Comparison of ENCODE assay signal across 20 cellular contexts in genomic region chr16:11272921-11273720, GRCh38. TPM values are rescaled to one million over a fixed set of nuclear protein-coding genes. Genes with fewer than 3 reads are reported as not detected.
A peak's percentile ranks its signal among the peaks of the same experiment; 100 is the strongest.
DNase-seq lines count a peak whose midpoint lies in the region; ATAC-seq, FAIRE-seq and TF ChIP-seq lines count a peak whose summit lies in the region.
"Had no signal": no experiment of that assay in that cellular context is flagged by ENCODE, and none has a peak within 500 bp of the region (broad histone marks: within the 10 kb centered on the region; RNA-seq: fewer than 3 reads in every experiment).

TSS of gene PRM3 (minus strand) at chr16:11273629. CDS start at chr16:11273595, 34 bp downstream.

- H3K23ac ChIP-seq in mesenchymal stem cell (ENCODE audit: low read length in 2 of 2): no peak within 1 kb of the TSS
- H3K23ac ChIP-seq in trophoblast cell (ENCODE audit: low read length): no peak within 1 kb of the TSS

- H3K18ac ChIP-seq in mesenchymal stem cell (ENCODE audit: low read depth in 1 of 2, low read length in 2 of 2) (peak within 1 kb of the TSS; percentile 38 to 50), trophoblast cell (ENCODE audit: low read length) (no peak within 1 kb of the TSS)

- CTCF ChIA-PET in K562 (lab: Yijun Ruan, JAX; ENCODE audit: low intra/inter-chr PET ratio): no interaction called here

- H3K9me1 ChIP-seq in K562 (ENCODE audit: control insufficient read depth, insufficient read depth, low read length): no peaks in the 10 kb centered on the region

- TF ChIP-seq RAD21 in K562 (CRISPR knock-in tag; conservative IDR thresholded peaks at IDR 0.05 in 1 of 2, IDR thresholded peaks at IDR 0.05 in 1 of 2): no peak

- no peak within 1 kb of the TSS for H4K12ac ChIP-seq in trophoblast cell (ENCODE audit: low read depth, low read length)

- in situ Hi-C loops in K562 (cut with MboI): no loop called here

- no peak within 1 kb of the TSS for H3K27ac ChIP-seq in K562 (ENCODE audit: extremely low read depth, low read depth, low read length)
- no peak within 1 kb of the TSS for H3K27ac ChIP-seq in mesenchymal stem cell (ENCODE audit: low read length, poor library complexity, severe bottlenecking)
- no peak within 1 kb of the TSS for H3K27ac ChIP-seq in trophoblast cell (ENCODE audit: low read depth, low read length)
- no peak within 1 kb of the TSS for H3K27ac ChIP-seq in upper lobe of right lung
- H3K27ac ChIP-seq: HL-60 had no signal

- peak within 1 kb of the TSS in 1 of 2 experiments; percentile 12; a peak in 1 of 4 replicates for H3K9ac ChIP-seq in K562 (ENCODE audit: insufficient read depth in 1 of 2, low read depth in 2 of 2, low read length in 2 of 2)
- no peak within 1 kb of the TSS for H3K9ac ChIP-seq in mesenchymal stem cell (ENCODE audit: low read length)
- no peak within 1 kb of the TSS for H3K9ac ChIP-seq in trophoblast cell (ENCODE audit: low read length)

- H4K91ac ChIP-seq in mesenchymal stem cell (ENCODE audit: low read length) (peak within 1 kb of the TSS; percentile 61), trophoblast cell (ENCODE audit: low read depth, low read length) (peak within 1 kb of the TSS; percentile 20)

- no peaks in the 10 kb centered on the region for H3K79me1 ChIP-seq in mesenchymal stem cell (replicated peaks; ENCODE audit: low read length, poor library complexity, severe bottlenecking)
- H3K79me1 ChIP-seq in trophoblast cell (ENCODE audit: low read length): no peaks in the 10 kb centered on the region

- POLR2A ChIA-PET in K562 (lab: Yijun Ruan, JAX): interaction anchor here (0.5 to 1.8 kb wide), 5 partner anchors 11 to 1565 kb away, joined by 3 to 8 read pairs (median 4); partner anchors contain the start of gene SOCS1

- peaks cover 23 to 37% of the 10 kb centered on the region in 2 experiments; a peak in 4 of 5 replicates for H3K27me3 ChIP-seq in K562 (ENCODE audit: control insufficient read depth in 2 of 2, insufficient read depth in 2 of 2, low read length in 2 of 2)
- peaks cover 5 to 32% of the 10 kb centered on the region in 2 experiments for H3K27me3 ChIP-seq in mesenchymal stem cell (ENCODE audit: control insufficient read depth in 1 of 2, insufficient read depth in 1 of 2, low read length in 2 of 2)
- no peaks in the 10 kb centered on the region for H3K27me3 ChIP-seq in trophoblast cell (ENCODE audit: insufficient read depth, low read length)
- H3K27me3 ChIP-seq in upper lobe of right lung: no peaks in the 10 kb centered on the region
- H3K27me3 ChIP-seq: BE2C, MG63 had no signal

- 0 out of 2 replicates have a peak, but pooled peaks cover 2% of the 10 kb centered on the region for H4K20me1 ChIP-seq in K562 (replicated peaks; ENCODE audit: control insufficient read depth, insufficient read depth, low read length)

- no peak for TF ChIP-seq CTCF in K562 (IDR thresholded peaks at IDR 0.05 in 2 of 3, conservative IDR thresholded peaks at IDR 0.05 in 1 of 3; ENCODE audit: insufficient read depth in 2 of 3, low read depth in 1 of 3, low read length in 3 of 3)
- TF ChIP-seq CTCF in upper lobe of right lung (IDR thresholded peaks at IDR 0.05): no peak

- 32% methylated on average over 29 of the region's 30 CpGs for WGBS in K562 (ENCODE audit: insufficient coverage, low coverage, missing lambda C conversion rate)
- 87% methylated on average over 30 of the region's 30 CpGs for WGBS in mesenchymal stem cell
- WGBS in trophoblast cell (ENCODE audit: extremely low coverage, insufficient coverage, insufficient read length): no CpG with 5 or more reads among the region's 30 CpGs

- H3K4me3 ChIP-seq in K562 (no peak within 1 kb of the TSS), mesenchymal stem cell (ENCODE audit: insufficient read depth in 1 of 2, low read depth in 1 of 2, low read length in 2 of 2) (peak within 1 kb of the TSS in 1 of 2 experiments; percentile 10), trophoblast cell (ENCODE audit: low read depth, low read length) (no peak within 1 kb of the TSS), upper lobe of right lung (no peak within 1 kb of the TSS)
- H3K4me3 ChIP-seq: MG63 had no signal

- H3K4ac ChIP-seq in mesenchymal stem cell (ENCODE audit: low read depth in 1 of 2, low read length in 2 of 2) (no peak within 1 kb of the TSS), trophoblast cell (ENCODE audit: low read depth, low read length) (no peak within 1 kb of the TSS)

- FAIRE-seq in K562 (lab: Jason Lieb, UNC): no peak
- FAIRE-seq: D721Med, GM12892 had no signal

- peaks cover 0 to 16% of the 10 kb centered on the region in 2 experiments; a peak in 1 of 5 replicates for H3K4me1 ChIP-seq in K562 (replicated peaks in 1 of 2; ENCODE audit: control insufficient read depth in 2 of 2, insufficient read depth in 2 of 2, low read length in 2 of 2)
- H3K4me1 ChIP-seq in mesenchymal stem cell (ENCODE audit: control insufficient read depth, insufficient read depth, low read depth, low read length): peaks cover 4% of the 10 kb centered on the region
- peaks cover 0 to 5% of the 10 kb centered on the region in 2 experiments for H3K4me1 ChIP-seq in trophoblast cell (ENCODE audit: control insufficient read depth in 1 of 2, insufficient read depth in 2 of 2, low read length in 2 of 2)
- no peaks in the 10 kb centered on the region for H3K4me1 ChIP-seq in upper lobe of right lung
- H3K4me1 ChIP-seq: BE2C had no signal

- H2AK5ac ChIP-seq in mesenchymal stem cell (ENCODE audit: low read length, severe bottlenecking) (no peak within 1 kb of the TSS), trophoblast cell (ENCODE audit: low read length) (peak within 1 kb of the TSS; percentile 36)

- intact Hi-C loops in K562 (cut with micrococcal nuclease): no loop called here
- intact Hi-C loops in upper lobe of right lung (cut with DNase I): no loop called here

- H2AFZ ChIP-seq in K562 (ENCODE audit: low read depth, low read length): peak within 1 kb of the TSS; percentile 45; the same call in 1 of the 2 replicates
- no peak within 1 kb of the TSS for H2AFZ ChIP-seq in mesenchymal stem cell (ENCODE audit: low read depth, low read length)
- H2AFZ ChIP-seq in trophoblast cell (ENCODE audit: insufficient read depth, low read length, poor library complexity): no peak within 1 kb of the TSS

- no peaks in the 10 kb centered on the region for H3K9me3 ChIP-seq in K562 (replicated peaks; ENCODE audit: control insufficient read depth, insufficient read depth, low read depth, low read length)
- peaks cover 4% of the 10 kb centered on the region for H3K9me3 ChIP-seq in mesenchymal stem cell (ENCODE audit: control insufficient read depth, low read length)
- H3K9me3 ChIP-seq in trophoblast cell (ENCODE audit: insufficient read depth, low read depth, low read length): peaks cover 2% of the 10 kb centered on the region
- H3K9me3 ChIP-seq in upper lobe of right lung: no peaks in the 10 kb centered on the region
- H3K9me3 ChIP-seq: BE2C, MG63 had no signal

- no peak within 1 kb of the TSS for H2BK5ac ChIP-seq in mesenchymal stem cell (ENCODE audit: low read depth, low read length, poor library complexity, severe bottlenecking)
- no peak within 1 kb of the TSS for H2BK5ac ChIP-seq in trophoblast cell (ENCODE audit: low read depth, low read length, poor library complexity)

- H2BK12ac ChIP-seq in mesenchymal stem cell (ENCODE audit: low read length in 2 of 2) (peak within 1 kb of the TSS in 1 of 2 experiments; percentile 59), trophoblast cell (ENCODE audit: low read length) (no peak within 1 kb of the TSS)

- BruUV-seq in K562 (replicated peaks; lab: Mats Ljungman, UMichigan): no TSS peak

- H3K79me2 ChIP-seq in K562 (ENCODE audit: control insufficient read depth, insufficient read depth, low read length) (no peaks in the 10 kb centered on the region), trophoblast cell (ENCODE audit: control insufficient read depth, insufficient read depth, low read length, poor library complexity) (no peaks in the 10 kb centered on the region)

- peak within 1 kb of the TSS; percentile 19 for H2BK15ac ChIP-seq in mesenchymal stem cell (ENCODE audit: low read depth, poor library complexity, severe bottlenecking)

- H3K36me3 ChIP-seq in K562 (ENCODE audit: control insufficient read depth, insufficient read depth, low read length): no peaks in the 10 kb centered on the region
- no peaks in the 10 kb centered on the region for H3K36me3 ChIP-seq in mesenchymal stem cell (ENCODE audit: control insufficient read depth in 1 of 2, insufficient read depth in 2 of 2, low read depth in 1 of 2, low read length in 2 of 2)
- H3K36me3 ChIP-seq in trophoblast cell (ENCODE audit: control insufficient read depth in 1 of 2, insufficient read depth in 2 of 2, low read length in 2 of 2): no peaks in the 10 kb centered on the region
- H3K36me3 ChIP-seq in upper lobe of right lung: no peaks in the 10 kb centered on the region
- H3K36me3 ChIP-seq: BE2C, MG63 had no signal

- TF ChIP-seq EP300 in K562 (IDR thresholded peaks at IDR 0.05; ENCODE audit: low read length): no peak

- H2BK120ac ChIP-seq in mesenchymal stem cell (ENCODE audit: low read depth, low read length): no peak within 1 kb of the TSS
- no peak within 1 kb of the TSS for H2BK120ac ChIP-seq in trophoblast cell (ENCODE audit: insufficient read depth, low read length, poor library complexity)

- no peak for TF ChIP-seq POLR2A in K562 (conservative IDR thresholded peaks at IDR 0.05)

- H4K8ac ChIP-seq in mesenchymal stem cell (ENCODE audit: low read length): peak within 1 kb of the TSS; percentile 62
- no peak within 1 kb of the TSS for H4K8ac ChIP-seq in trophoblast cell (ENCODE audit: low read depth, low read length)

- H3K14ac ChIP-seq in mesenchymal stem cell (ENCODE audit: low read length in 2 of 2): peak within 1 kb of the TSS in 1 of 2 experiments; percentile 49
- H3K14ac ChIP-seq in trophoblast cell (ENCODE audit: low read length): no peak within 1 kb of the TSS

- peak; percentile 56 for DNase-seq in HT1080 (ENCODE audit: low read depth)
- no peak for DNase-seq in K562 (ENCODE audit: extremely low read depth in 1 of 4, low spot score in 3 of 4)
- no peak for DNase-seq in mesenchymal stem cell
- DNase-seq in trophoblast cell: no peak
- no peak for DNase-seq in upper lobe of right lung
- DNase-seq in NCI-H510A (lab: John Stamatoyannopoulos, UW): no peak
- DNase-seq: BE2C; CD4-positive, alpha-beta memory T cell; DND-41; GDM1; MG63; NCI-H1105 treated with DMSO at 0.1 percent for 48 hours; NCI-H187 treated with DMSO at 0.1 percent for 48 hours; NCI-H2171 treated with DMSO at 0.1 percent for 48 hours; NCI-H510A treated with DMSO at 0.1 percent for 48 hours; SHP77 treated with DMSO at 0.1 percent for 48 hours had no signal

- H3K4me2 ChIP-seq in K562 (ENCODE audit: insufficient read depth, low read length): no peak within 1 kb of the TSS
- H3K4me2 ChIP-seq in mesenchymal stem cell (ENCODE audit: low read length, poor library complexity, severe bottlenecking): no peak within 1 kb of the TSS
- no peak within 1 kb of the TSS for H3K4me2 ChIP-seq in trophoblast cell (ENCODE audit: low read length)

- ATAC-seq in K562: peak; percentile 35; the same call in 2 of the 3 replicates
- no peak for ATAC-seq in upper lobe of right lung
- ATAC-seq in GM18502 (IDR thresholded peaks at IDR 0.05; ENCODE audit: poor library complexity, unreplicated experiment): no peak

RNA-seq across cellular contexts. Expression of gene PRM3, which starts in this region (rescaled TPM):
- total RNA-seq in HT1080 (2014; rRNA removed; shearing (Covaris generic)): not detected in 2 replicates
- polyA plus RNA-seq in HT1080 (2015; cell fraction: cytosol; rRNA removed): not detected in 2 replicates
- polyA plus RNA-seq in HT1080 (2015; cell fraction: nucleus; rRNA removed): not detected in 2 replicates
- total RNA-seq in K562 (2011; cell fraction: chromatin; rRNA removed; ENCODE audit: low replicate concordance): not detected in 2 replicates
- total RNA-seq in K562 (2011; cell fraction: nucleolus; rRNA removed): not detected in 2 replicates
- total RNA-seq in K562 (2011; cell fraction: nucleoplasm; rRNA removed): not detected in 2 replicates
- total RNA-seq in K562 (2014; rRNA removed): not detected in 2 replicates
- total RNA-seq in K562 (2014; rRNA removed; fragmentation: Illumina TruSeq; extraction: Trizol): not detected in 2 replicates
- total RNA-seq in K562 (2015; rRNA removed; fragmentation: Illumina TruSeq; extraction: Trizol): not detected in 2 replicates
- not detected in 2 replicates for total RNA-seq in K562 (2021)
- polyA plus RNA-seq in K562 (2011; rRNA removed): not detected in 2 replicates
- polyA plus RNA-seq in K562 (2011; cell fraction: cytosol; rRNA removed): not detected in 2 replicates
- not detected in 2 replicates for polyA plus RNA-seq in K562 (2011; cell fraction: nucleus; rRNA removed)
- polyA plus RNA-seq in K562 (2012): not detected in 2 replicates
- polyA plus RNA-seq in K562 (2014; fragmentation: Illumina TruSeq; extraction: Trizol): not detected in 2 replicates
- polyA plus RNA-seq in K562 (2014; fragmentation: Nextera tagmentation; extraction: Ambion mirVana): not detected
- polyA plus RNA-seq in K562 (2014; rRNA removed): not detected in 2 replicates
- not detected in 2 replicates for polyA minus RNA-seq in K562 (2011; rRNA and poly(A)+ RNA removed)
- polyA minus RNA-seq in K562 (2011; cell fraction: cytosol; rRNA and poly(A)+ RNA removed): not detected in 2 replicates
- not detected in 2 replicates for polyA minus RNA-seq in K562 (2011; cell fraction: nucleus; rRNA and poly(A)+ RNA removed)
- polyA plus RNA-seq in mesenchymal stem cell (2013, experiment 1 of 2): not detected
- polyA plus RNA-seq in mesenchymal stem cell (2013, experiment 2 of 2): not detected
- not detected in 2 replicates for polyA plus RNA-seq in trophoblast cell (2013)
- not detected for total RNA-seq in upper lobe of right lung
- total RNA-seq: CD4-positive, alpha-beta memory T cell had no signal
- polyA plus RNA-seq: CD4-positive, alpha-beta memory T cell had no signal

Comparison
In these comparisons a context has a peak if more than half of its experiments do, and no peak if none do; other contexts are left out.
1. Peak in DNase-seq in HT1080; RNA of the gene not detected or under 1 TPM.
2. Peak in ATAC-seq in K562; RNA of the gene not detected or under 1 TPM.